ENCODE assay signal across 1 cellular context in the genomic region with DNA sequence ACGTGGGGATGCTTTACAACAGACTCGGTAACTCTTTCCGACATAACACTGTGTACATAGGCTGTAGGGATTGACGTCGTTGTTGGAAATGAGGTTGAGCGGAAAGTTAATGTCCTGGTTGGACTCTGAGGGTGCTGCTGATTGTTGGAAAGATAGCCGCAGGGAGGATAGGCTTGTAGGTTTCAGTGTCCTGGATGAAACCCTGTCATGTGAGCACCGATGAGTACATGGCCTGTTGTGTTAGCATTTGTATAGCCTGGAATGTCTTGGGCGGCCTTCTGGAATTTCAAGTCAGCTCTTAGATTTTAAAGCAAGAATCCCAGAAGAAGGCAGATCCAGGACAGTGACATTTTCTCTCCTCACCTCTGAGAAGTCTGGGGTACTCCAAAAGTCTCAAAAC.
TF ChIP-seq lines count a peak whose summit lies in the region.

No MANE protein-coding gene starts in this region.

TF ChIP-seq in WTC11, 78 proteins besides CTCF, POLR2A, EP300 and RAD21 (continued from another document):
- TF ChIP-seq, protein P1, sequence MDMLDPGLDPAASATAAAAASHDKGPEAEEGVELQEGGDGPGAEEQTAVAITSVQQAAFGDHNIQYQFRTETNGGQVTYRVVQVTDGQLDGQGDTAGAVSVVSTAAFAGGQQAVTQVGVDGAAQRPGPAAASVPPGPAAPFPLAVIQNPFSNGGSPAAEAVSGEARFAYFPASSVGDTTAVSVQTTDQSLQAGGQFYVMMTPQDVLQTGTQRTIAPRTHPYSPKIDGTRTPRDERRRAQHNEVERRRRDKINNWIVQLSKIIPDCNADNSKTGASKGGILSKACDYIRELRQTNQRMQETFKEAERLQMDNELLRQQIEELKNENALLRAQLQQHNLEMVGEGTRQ (CRISPR knock-in tag; IDR thresholded peaks at IDR 0.05), result peak; percentile 77
- TF ChIP-seq ZNF317 (CRISPR knock-in tag; IDR thresholded peaks at IDR 0.05; ENCODE audit: borderline replicate concordance, low read depth) (no peak), TEAD4 (CRISPR knock-in tag; IDR thresholded peaks at IDR 0.05) (peak; percentile 63; the same call in 1 of the 2 replicates), NFYB (CRISPR knock-in tag; conservative IDR thresholded peaks at IDR 0.05; ENCODE audit: low read depth) (no peak), NFATC4 (CRISPR knock-in tag; IDR thresholded peaks at IDR 0.05) (no peak), GRHL2 (CRISPR knock-in tag; IDR thresholded peaks at IDR 0.05; ENCODE audit: insufficient replicate concordance, severe bottlenecking) (no peak), TEAD1 (CRISPR knock-in tag; IDR thresholded peaks at IDR 0.05) (peak; percentile 67; the same call in 1 of the 2 replicates), GABPB1 (CRISPR knock-in tag; IDR thresholded peaks at IDR 0.05) (no peak), ZNF219 (CRISPR knock-in tag; IDR thresholded peaks at IDR 0.05; ENCODE audit: borderline replicate concordance) (no peak), TP53 (CRISPR knock-in tag; IDR thresholded peaks at IDR 0.05) (no peak), JAZF1 (CRISPR knock-in tag; IDR thresholded peaks at IDR 0.05) (no peak), SOX15 (CRISPR knock-in tag; IDR thresholded peaks at IDR 0.05) (no peak), SMAD4 (CRISPR knock-in tag; IDR thresholded peaks at IDR 0.05) (no peak), ETV6 (CRISPR knock-in tag; IDR thresholded peaks at IDR 0.05) (peak; percentile 36; the same call in 1 of the 2 replicates), SMAD3 (CRISPR knock-in tag; IDR thresholded peaks at IDR 0.05; ENCODE audit: borderline replicate concordance) (no peak)
- TF ChIP-seq, protein P2, sequence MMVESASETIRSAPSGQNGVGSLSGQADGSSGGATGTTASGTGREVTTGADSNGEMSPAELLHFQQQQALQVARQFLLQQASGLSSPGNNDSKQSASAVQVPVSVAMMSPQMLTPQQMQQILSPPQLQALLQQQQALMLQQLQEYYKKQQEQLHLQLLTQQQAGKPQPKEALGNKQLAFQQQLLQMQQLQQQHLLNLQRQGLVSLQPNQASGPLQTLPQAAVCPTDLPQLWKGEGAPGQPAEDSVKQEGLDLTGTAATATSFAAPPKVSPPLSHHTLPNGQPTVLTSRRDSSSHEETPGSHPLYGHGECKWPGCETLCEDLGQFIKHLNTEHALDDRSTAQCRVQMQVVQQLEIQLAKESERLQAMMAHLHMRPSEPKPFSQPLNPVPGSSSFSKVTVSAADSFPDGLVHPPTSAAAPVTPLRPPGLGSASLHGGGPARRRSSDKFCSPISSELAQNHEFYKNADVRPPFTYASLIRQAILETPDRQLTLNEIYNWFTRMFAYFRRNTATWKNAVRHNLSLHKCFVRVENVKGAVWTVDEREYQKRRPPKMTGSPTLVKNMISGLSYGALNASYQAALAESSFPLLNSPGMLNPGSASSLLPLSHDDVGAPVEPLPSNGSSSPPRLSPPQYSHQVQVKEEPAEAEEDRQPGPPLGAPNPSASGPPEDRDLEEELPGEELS (CRISPR knock-in tag; IDR thresholded peaks at IDR 0.05), result no peak
- TF ChIP-seq, protein P3, sequence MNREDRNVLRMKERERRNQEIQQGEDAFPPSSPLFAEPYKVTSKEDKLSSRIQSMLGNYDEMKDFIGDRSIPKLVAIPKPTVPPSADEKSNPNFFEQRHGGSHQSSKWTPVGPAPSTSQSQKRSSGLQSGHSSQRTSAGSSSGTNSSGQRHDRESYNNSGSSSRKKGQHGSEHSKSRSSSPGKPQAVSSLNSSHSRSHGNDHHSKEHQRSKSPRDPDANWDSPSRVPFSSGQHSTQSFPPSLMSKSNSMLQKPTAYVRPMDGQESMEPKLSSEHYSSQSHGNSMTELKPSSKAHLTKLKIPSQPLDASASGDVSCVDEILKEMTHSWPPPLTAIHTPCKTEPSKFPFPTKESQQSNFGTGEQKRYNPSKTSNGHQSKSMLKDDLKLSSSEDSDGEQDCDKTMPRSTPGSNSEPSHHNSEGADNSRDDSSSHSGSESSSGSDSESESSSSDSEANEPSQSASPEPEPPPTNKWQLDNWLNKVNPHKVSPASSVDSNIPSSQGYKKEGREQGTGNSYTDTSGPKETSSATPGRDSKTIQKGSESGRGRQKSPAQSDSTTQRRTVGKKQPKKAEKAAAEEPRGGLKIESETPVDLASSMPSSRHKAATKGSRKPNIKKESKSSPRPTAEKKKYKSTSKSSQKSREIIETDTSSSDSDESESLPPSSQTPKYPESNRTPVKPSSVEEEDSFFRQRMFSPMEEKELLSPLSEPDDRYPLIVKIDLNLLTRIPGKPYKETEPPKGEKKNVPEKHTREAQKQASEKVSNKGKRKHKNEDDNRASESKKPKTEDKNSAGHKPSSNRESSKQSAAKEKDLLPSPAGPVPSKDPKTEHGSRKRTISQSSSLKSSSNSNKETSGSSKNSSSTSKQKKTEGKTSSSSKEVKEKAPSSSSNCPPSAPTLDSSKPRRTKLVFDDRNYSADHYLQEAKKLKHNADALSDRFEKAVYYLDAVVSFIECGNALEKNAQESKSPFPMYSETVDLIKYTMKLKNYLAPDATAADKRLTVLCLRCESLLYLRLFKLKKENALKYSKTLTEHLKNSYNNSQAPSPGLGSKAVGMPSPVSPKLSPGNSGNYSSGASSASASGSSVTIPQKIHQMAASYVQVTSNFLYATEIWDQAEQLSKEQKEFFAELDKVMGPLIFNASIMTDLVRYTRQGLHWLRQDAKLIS (CRISPR knock-in tag; IDR thresholded peaks at IDR 0.05; ENCODE audit: borderline replicate concordance), result no peak
- TF ChIP-seq, protein P4, sequence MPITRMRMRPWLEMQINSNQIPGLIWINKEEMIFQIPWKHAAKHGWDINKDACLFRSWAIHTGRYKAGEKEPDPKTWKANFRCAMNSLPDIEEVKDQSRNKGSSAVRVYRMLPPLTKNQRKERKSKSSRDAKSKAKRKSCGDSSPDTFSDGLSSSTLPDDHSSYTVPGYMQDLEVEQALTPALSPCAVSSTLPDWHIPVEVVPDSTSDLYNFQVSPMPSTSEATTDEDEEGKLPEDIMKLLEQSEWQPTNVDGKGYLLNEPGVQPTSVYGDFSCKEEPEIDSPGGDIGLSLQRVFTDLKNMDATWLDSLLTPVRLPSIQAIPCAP (CRISPR knock-in tag; IDR thresholded peaks at IDR 0.05), result no peak
- TF ChIP-seq, protein P5, sequence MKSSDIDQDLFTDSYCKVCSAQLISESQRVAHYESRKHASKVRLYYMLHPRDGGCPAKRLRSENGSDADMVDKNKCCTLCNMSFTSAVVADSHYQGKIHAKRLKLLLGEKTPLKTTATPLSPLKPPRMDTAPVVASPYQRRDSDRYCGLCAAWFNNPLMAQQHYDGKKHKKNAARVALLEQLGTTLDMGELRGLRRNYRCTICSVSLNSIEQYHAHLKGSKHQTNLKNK (CRISPR knock-in tag; IDR thresholded peaks at IDR 0.05), result no peak
